31 cellular contexts compared by ENCODE assay signal in the genomic region with DNA sequence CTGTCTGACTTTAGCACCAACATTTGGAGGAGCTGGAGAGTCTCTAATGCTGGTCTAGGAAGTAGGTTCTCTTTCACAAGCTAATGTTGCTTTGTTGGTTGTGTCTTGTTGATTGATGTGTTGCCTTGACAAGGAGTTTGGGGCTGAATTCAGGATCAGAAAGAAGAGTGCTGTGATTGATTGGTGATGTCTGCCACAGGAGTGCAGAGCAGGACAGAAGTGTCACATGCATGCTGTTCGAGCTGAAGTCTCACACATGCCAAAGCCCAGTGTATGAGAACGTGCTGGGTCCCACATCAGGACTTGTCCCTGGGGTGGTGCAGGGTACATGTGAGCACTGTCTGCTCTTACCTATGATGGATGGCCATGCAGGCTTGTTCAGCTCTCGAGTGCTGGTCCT.
"Had no signal": no experiment of that assay in that cellular context is flagged by ENCODE, and none has a peak within 500 bp of the region (broad histone marks: within the 10 kb centered on the region; RNA-seq: fewer than 3 reads in every experiment).

No MANE protein-coding gene starts in this region.

- H3K4me2 ChIP-seq: smooth muscle cell had no signal

- H3K36me3 ChIP-seq: brain microvascular endothelial cell, stomach, thyroid gland had no signal

- H3K27me3 Mint-ChIP-seq: stimulated activated memory B cell treated with anti-CD40 and anti-IgM and Interleukin-4, amounts not matched to agents 10 μg/mL and 1 μg/mL and 100 μg/mL, for 72 hours had no signal

- H3K36me3 Mint-ChIP-seq: activated naive CD4-positive, alpha-beta T cell treated with anti-CD3 and anti-CD28 coated beads, Interleukin-2, amount 10 ng/mL, durations not matched to agents 7 days and 5 days; activated naive CD8-positive, alpha-beta T cell treated with anti-CD3 and anti-CD28 coated beads, Interleukin-2, amount 10 ng/mL, durations not matched to agents 7 days and 5 days; mesothelial cell of epicardium; naive B cell; stimulated activated memory B cell treated with anti-CD40 and anti-IgM and Interleukin-4, amounts not matched to agents 10 μg/mL and 1 μg/mL and 100 μg/mL, for 72 hours had no signal

- H3K9me3 ChIP-seq: thyroid gland had no signal

- DNase-seq: activated CD4-positive, alpha-beta T cell treated with anti-CD3 and anti-CD28 coated beads for 36 hours; activated CD4-positive, CD25-positive, alpha-beta regulatory T cell; activated CD8-positive, alpha-beta T cell treated with anti-CD3 and anti-CD28 coated beads, Interleukin-2, amount 10 ng/mL, durations not matched to agents 7 days and 5 days; activated gamma-delta T cell; activated naive CD4-positive, alpha-beta T cell treated with anti-CD3 and anti-CD28 coated beads, Interleukin-2, amount 10 ng/mL, durations not matched to agents 7 days and 5 days; activated naive CD8-positive, alpha-beta T cell treated with anti-CD3 and anti-CD28 coated beads, Interleukin-2, amount 10 ng/mL, durations not matched to agents 7 days and 5 days; activated T-cell treated with anti-CD3 and anti-CD28 coated beads, Interleukin-2, amount 50 U/mL, for 24 hours; brain microvascular endothelial cell; caudate nucleus; effector CD4-positive, alpha-beta T cell; left colon; mammary epithelial cell; naive B cell; nucleus accumbens; psoas muscle; stimulated activated CD4-positive, alpha-beta T cell treated with anti-CD3 and anti-CD28 coated beads, Interleukin-1b, Interleukin-23, amount 100 ng/mL, for 48 hours; stimulated activated CD4-positive, alpha-beta T cell treated with anti-CD3 and anti-CD28 coated beads, Interleukin-4, amount 100 ng/mL, for 4 hours; stimulated activated CD8-positive, alpha-beta memory T cell treated with anti-CD3 and anti-CD28 coated beads, Interleukin-4, amount 100 ng/mL, for 48 hours; stomach; T-helper 1 cell; thyroid gland had no signal

- H3K27ac Mint-ChIP-seq: activated CD4-positive, alpha-beta T cell treated with anti-CD3 and anti-CD28 coated beads for 36 hours; activated CD8-positive, alpha-beta T cell treated with anti-CD3 and anti-CD28 coated beads, Interleukin-2, amount 10 ng/mL, durations not matched to agents 7 days and 5 days; activated naive CD4-positive, alpha-beta T cell treated with anti-CD3 and anti-CD28 coated beads, Interleukin-2, amount 10 ng/mL, durations not matched to agents 7 days and 5 days; activated naive CD8-positive, alpha-beta T cell treated with anti-CD3 and anti-CD28 coated beads, Interleukin-2, amount 10 ng/mL, durations not matched to agents 7 days and 5 days; activated T-cell treated with anti-CD3 and anti-CD28 coated beads, Interleukin-2, amount 50 U/mL, for 24 hours; mesothelial cell of epicardium; naive B cell; stimulated activated memory B cell treated with anti-CD40 and anti-IgM and Interleukin-4, amounts not matched to agents 10 μg/mL and 1 μg/mL and 100 μg/mL, for 72 hours; T-helper 2 cell treated with Interferon-gamma antibody and Interleukin-4, amounts not matched to agents 5 μg/mL and 100 μg/mL, for 36 hours had no signal

- ATAC-seq: activated CD4-positive, alpha-beta T cell treated with anti-CD3 and anti-CD28 coated beads for 36 hours; activated CD8-positive, alpha-beta T cell treated with anti-CD3 and anti-CD28 coated beads, Interleukin-2, amount 10 ng/mL, durations not matched to agents 7 days and 5 days; left colon; psoas muscle had no signal

- H3K27ac ChIP-seq: brain microvascular endothelial cell, epithelial cell of prostate, parathyroid adenoma, psoas muscle, stomach, thyroid gland had no signal

- H3K79me2 ChIP-seq: parathyroid adenoma had no signal

- H3K27me3 ChIP-seq: brain microvascular endothelial cell, thyroid gland had no signal

- H3K4me3 Mint-ChIP-seq: activated CD4-positive, alpha-beta T cell treated with anti-CD3 and anti-CD28 coated beads for 36 hours; activated CD8-positive, alpha-beta T cell treated with anti-CD3 and anti-CD28 coated beads, Interleukin-2, amount 10 ng/mL, durations not matched to agents 7 days and 5 days; activated naive CD4-positive, alpha-beta T cell treated with anti-CD3 and anti-CD28 coated beads, Interleukin-2, amount 10 ng/mL, durations not matched to agents 7 days and 5 days; activated naive CD8-positive, alpha-beta T cell treated with anti-CD3 and anti-CD28 coated beads, Interleukin-2, amount 10 ng/mL, durations not matched to agents 7 days and 5 days; activated T-cell treated with anti-CD3 and anti-CD28 coated beads, Interleukin-2, amount 50 U/mL, for 24 hours; mesothelial cell of epicardium; naive B cell; stimulated activated memory B cell treated with anti-CD40 and anti-IgM and Interleukin-4, amounts not matched to agents 10 μg/mL and 1 μg/mL and 100 μg/mL, for 72 hours; T-helper 2 cell treated with Interferon-gamma antibody and Interleukin-4, amounts not matched to agents 5 μg/mL and 100 μg/mL, for 36 hours had no signal

- FAIRE-seq: astrocyte, endometrium, frontal cortex, keratinocyte had no signal

- H3K4me3 ChIP-seq: psoas muscle, smooth muscle cell, stomach, thyroid gland had no signal

- H3K4me1 Mint-ChIP-seq: activated CD4-positive, alpha-beta T cell treated with anti-CD3 and anti-CD28 coated beads for 36 hours; activated naive CD4-positive, alpha-beta T cell treated with anti-CD3 and anti-CD28 coated beads, Interleukin-2, amount 10 ng/mL, durations not matched to agents 7 days and 5 days; activated naive CD8-positive, alpha-beta T cell treated with anti-CD3 and anti-CD28 coated beads, Interleukin-2, amount 10 ng/mL, durations not matched to agents 7 days and 5 days; mesothelial cell of epicardium; naive B cell; stimulated activated memory B cell treated with anti-CD40 and anti-IgM and Interleukin-4, amounts not matched to agents 10 μg/mL and 1 μg/mL and 100 μg/mL, for 72 hours had no signal

- H3K9ac ChIP-seq: parathyroid adenoma had no signal

- H2AFZ ChIP-seq: parathyroid adenoma had no signal

- H3K4me1 ChIP-seq: parathyroid adenoma, psoas muscle, stomach, thyroid gland had no signal
